In genomic region chr2:73293534-73294171, GRCh38 we compare ENCODE assay signal across 8 cellular contexts. TPM values are rescaled to one million over a fixed set of nuclear protein-coding genes. Genes with fewer than 3 reads are reported as not detected.
DNase-seq lines count a peak whose midpoint lies in the region; ATAC-seq, FAIRE-seq and TF ChIP-seq lines count a peak whose summit lies in the region.

Gene EGR4, minus strand, starts transcription at chr2:73293548. Its CDS starts 231 bp downstream, at chr2:73293317.

- peaks cover 28% of the 10 kb centered on the region for H3K4me1 Mint-ChIP-seq in activated B cell treated with CpG ODN at 0.5 μM for 24 hours

- H3K27ac Mint-ChIP-seq in activated B cell treated with CpG ODN at 0.5 μM for 24 hours = no peak within 1 kb of the TSS

- CTCF ChIA-PET in activated B cell treated with CpG ODN at 0.5 μM for 24 hours (lab: Charles Lee) = no interaction called here

- no peak for TF ChIP-seq CTCF in activated B cell treated with CpG ODN at 0.5 μM for 24 hours (IDR thresholded peaks at IDR 0.05)
- no peak for TF ChIP-seq CTCF in bronchial epithelial cell (IDR thresholded peaks at IDR 0.05; ENCODE audit: insufficient read depth, low read length, severe bottlenecking)
- no peak for TF ChIP-seq CTCF in kidney (IDR thresholded peaks at IDR 0.05; ENCODE audit: borderline replicate concordance, extremely low read depth, insufficient read depth)

- H3K4me3 ChIP-seq in bronchial epithelial cell (ENCODE audit: low read depth, low read length) = peak within 1 kb of the TSS; percentile 29
- H3K4me3 ChIP-seq in kidney (ENCODE audit: low read length in 2 of 2) = peak within 1 kb of the TSS in 1 of 2 donors; percentile 49

- peaks cover 0 to 4% of the 10 kb centered on the region in 2 donors for H3K4me1 ChIP-seq in kidney (ENCODE audit: control insufficient read depth in 1 of 2, insufficient read depth in 1 of 2, low read depth in 1 of 2, low read length in 2 of 2)

- ATAC-seq in GM18873 (IDR thresholded peaks at IDR 0.05; ENCODE audit: low FRiP score, unreplicated experiment) (peak; percentile 85), HG03097 (IDR thresholded peaks at IDR 0.05; ENCODE audit: low FRiP score, unreplicated experiment) (peak; percentile 91), activated B cell treated with CpG ODN at 0.5 μM for 24 hours (ENCODE audit: low read depth) (peak; percentile 87)

- no peak for FAIRE-seq in bronchial epithelial cell (lab: Jason Lieb, UNC)
- FAIRE-seq in kidney (lab: Jason Lieb, UNC) = no peak

- H3K36me3 ChIP-seq in bronchial epithelial cell (ENCODE audit: control insufficient read depth, insufficient read depth, low read length) (no peaks in the 10 kb centered on the region), kidney (ENCODE audit: control insufficient read depth in 1 of 2, insufficient read depth in 2 of 2, low read length in 2 of 2) (no peaks in the 10 kb centered on the region)

- H3K27me3 Mint-ChIP-seq in activated B cell treated with CpG ODN at 0.5 μM for 24 hours = peaks cover 41% of the 10 kb centered on the region

- H3K9me3 Mint-ChIP-seq in activated B cell treated with CpG ODN at 0.5 μM for 24 hours = no peaks in the 10 kb centered on the region

- H3K27ac ChIP-seq in kidney (ENCODE audit: low read depth in 2 of 2, low read length in 2 of 2) = no peak within 1 kb of the TSS

- DNase-seq in NCI-H2171 (lab: John Stamatoyannopoulos, UW) (peak; percentile 84), activated B cell treated with CpG ODN at 0.5 μM for 24 hours (peak; percentile 68), bronchial epithelial cell (ENCODE audit: low read depth) (peak; percentile 56), kidney (peak; percentile 85), T1000 (lab: John Stamatoyannopoulos, UW) (no peak)
- DNase-seq in stimulated activated CD4-positive, alpha-beta T cell treated with anti-CD3 and anti-CD28 coated beads, Interleukin-2, amount 100 ng/mL, for 24 hours = peak; percentile 90

- peak within 1 kb of the TSS; percentile 77 for H3K4me3 Mint-ChIP-seq in activated B cell treated with CpG ODN at 0.5 μM for 24 hours

- POLR2A ChIA-PET in activated B cell treated with CpG ODN at 0.5 μM for 24 hours (lab: Charles Lee) = interaction anchor here (0.6 to 1.3 kb wide), 6 partner anchors 9 to 1541 kb away, joined by 3 to 8 read pairs (median 3); partner anchors contain the start of genes CCT7, HK2, PRADC1 and RAB11FIP5

- no peaks in the 10 kb centered on the region for H3K9me3 ChIP-seq in kidney (ENCODE audit: control insufficient read depth in 1 of 2, low read length in 2 of 2)

- intact Hi-C loops in activated B cell treated with CpG ODN at 0.5 μM for 24 hours (cut with micrococcal nuclease) (loop anchor here (1.0 to 10.0 kb wide), 6 partner anchors 8 to 1149 kb away; partner anchors contain the start of genes ALMS1, CYP26B1, EMX1 and SPR), kidney (cut with DNase I) (no loop called here)

- no peaks in the 10 kb centered on the region for H3K36me3 Mint-ChIP-seq in activated B cell treated with CpG ODN at 0.5 μM for 24 hours (ENCODE audit: low read depth)

- H3K9ac ChIP-seq in kidney (ENCODE audit: low read length in 2 of 2) = no peak within 1 kb of the TSS

- H3K27me3 ChIP-seq in bronchial epithelial cell (ENCODE audit: control insufficient read depth, insufficient read depth, low read length) = peaks cover 18% of the 10 kb centered on the region

RNA-seq across cellular contexts. Expression of gene EGR4, which starts in this region (rescaled TPM):
- total RNA-seq in activated B cell treated with CpG ODN at 0.5 μM for 24 hours (0.20 TPM in 1 of 2 replicates, not detected in the other), bronchial epithelial cell (not detected in 2 replicates), kidney (not detected)
- polyA plus RNA-seq in kidney (ENCODE audit: insufficient read depth, low read depth, low replicate concordance) = not detected

Comparison
In these comparisons a context has a peak if more than half of its experiments do, and no peak if none do; other contexts are left out.
1. Peak in DNase-seq and ATAC-seq in activated B cell treated with CpG ODN at 0.5 μM for 24 hours; RNA of the gene not detected or under 1 TPM.
2. Peak in DNase-seq and H3K4me3 ChIP-seq in bronchial epithelial cell; RNA of the gene not detected or under 1 TPM.
3. Peak in DNase-seq in kidney; RNA of the gene not detected or under 1 TPM.